Comparison of ENCODE assay signal across 1 cellular context in genomic region chr15:89087830-89088604, GRCh38.
TF ChIP-seq lines count a peak whose summit lies in the region.

A gene with protein sequence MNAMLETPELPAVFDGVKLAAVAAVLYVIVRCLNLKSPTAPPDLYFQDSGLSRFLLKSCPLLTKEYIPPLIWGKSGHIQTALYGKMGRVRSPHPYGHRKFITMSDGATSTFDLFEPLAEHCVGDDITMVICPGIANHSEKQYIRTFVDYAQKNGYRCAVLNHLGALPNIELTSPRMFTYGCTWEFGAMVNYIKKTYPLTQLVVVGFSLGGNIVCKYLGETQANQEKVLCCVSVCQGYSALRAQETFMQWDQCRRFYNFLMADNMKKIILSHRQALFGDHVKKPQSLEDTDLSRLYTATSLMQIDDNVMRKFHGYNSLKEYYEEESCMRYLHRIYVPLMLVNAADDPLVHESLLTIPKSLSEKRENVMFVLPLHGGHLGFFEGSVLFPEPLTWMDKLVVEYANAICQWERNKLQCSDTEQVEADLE (plus strand): TSS chr15:89088456. CDS start chr15:89116328, 27,872 bp downstream.

TF ChIP-seq in HepG2, 621 proteins besides CTCF, POLR2A, EP300 and RAD21 (continued from another document and continues in another):
- TF ChIP-seq ZNF318 (CRISPR knock-in tag; IDR thresholded peaks at IDR 0.05) (no peak), NR2F2 (IDR thresholded peaks at IDR 0.05; ENCODE audit: borderline replicate concordance, low read depth) (peak; percentile 10; the same call in 1 of the 2 replicates), NFATC3 (CRISPR knock-in tag; IDR thresholded peaks at IDR 0.05) (no peak), MAF1 (CRISPR knock-in tag; IDR thresholded peaks at IDR 0.05; ENCODE audit: borderline replicate concordance) (no peak), ZNF775 (CRISPR knock-in tag; IDR thresholded peaks at IDR 0.05; ENCODE audit: borderline replicate concordance) (no peak), ZNF235 (CRISPR knock-in tag; IDR thresholded peaks at IDR 0.05; ENCODE audit: borderline replicate concordance) (no peak), ZNF569 (CRISPR knock-in tag; IDR thresholded peaks at IDR 0.05; ENCODE audit: borderline replicate concordance) (no peak), NCOA1 (CRISPR knock-in tag; IDR thresholded peaks at IDR 0.05) (no peak), ZZZ3 (CRISPR knock-in tag; IDR thresholded peaks at IDR 0.05; ENCODE audit: borderline replicate concordance) (no peak), ZFP1 (CRISPR knock-in tag; IDR thresholded peaks at IDR 0.05) (no peak), KDM6A (CRISPR knock-in tag; IDR thresholded peaks at IDR 0.05; ENCODE audit: low read depth) (no peak; the same call in 1 of the 2 replicates), HNRNPLL (IDR thresholded peaks at IDR 0.05; ENCODE audit: low read depth, low read length, poor library complexity, severe bottlenecking) (peak; percentile 87), NCOA5 (CRISPR knock-in tag; IDR thresholded peaks at IDR 0.05) (no peak), ZNF547 (CRISPR knock-in tag; IDR thresholded peaks at IDR 0.05) (no peak), ZSCAN31 (CRISPR knock-in tag; IDR thresholded peaks at IDR 0.05; ENCODE audit: low read depth) (no peak), SMAD9 (CRISPR knock-in tag; IDR thresholded peaks at IDR 0.05) (no peak), ZMAT5 (CRISPR knock-in tag; IDR thresholded peaks at IDR 0.05; ENCODE audit: borderline replicate concordance, low read depth) (no peak), MAFG (CRISPR knock-in tag; IDR thresholded peaks at IDR 0.05) (no peak), AHR (CRISPR knock-in tag; IDR thresholded peaks at IDR 0.05) (0 out of 2 replicates have a peak, but pooled peaks have one; percentile 19), NFYB (CRISPR knock-in tag; IDR thresholded peaks at IDR 0.05) (peak; percentile 99), ZNF44 (CRISPR knock-in tag; IDR thresholded peaks at IDR 0.05) (no peak), ZNF720 (CRISPR knock-in tag; IDR thresholded peaks at IDR 0.05) (no peak), PHF5A (CRISPR knock-in tag; IDR thresholded peaks at IDR 0.05; ENCODE audit: low read depth, unreplicated experiment) (no peak), CEBPG (CRISPR knock-in tag; IDR thresholded peaks at IDR 0.05) (no peak), CBFB (CRISPR knock-in tag; IDR thresholded peaks at IDR 0.05) (peak; percentile 96), KMT2B (CRISPR knock-in tag; IDR thresholded peaks at IDR 0.05) (peak; percentile 41; the same call in 1 of the 2 replicates), LCORL (IDR thresholded peaks at IDR 0.05) (no peak), LCORL (CRISPR knock-in tag; IDR thresholded peaks at IDR 0.05) (peak; percentile 54; the same call in 1 of the 2 replicates), IRX3 (CRISPR knock-in tag; IDR thresholded peaks at IDR 0.05; ENCODE audit: borderline replicate concordance, low read depth) (no peak), MYPOP (CRISPR knock-in tag; IDR thresholded peaks at IDR 0.05) (no peak), GMEB2 (CRISPR knock-in tag; IDR thresholded peaks at IDR 0.05; ENCODE audit: low read depth) (no peak), ZNF607 (CRISPR knock-in tag; IDR thresholded peaks at IDR 0.05; ENCODE audit: borderline replicate concordance) (0 out of 2 replicates have a peak, but pooled peaks have one; percentile 27), ZNF282 (IDR thresholded peaks at IDR 0.05; ENCODE audit: partially characterized antibody) (no peak), MBNL3 (CRISPR knock-in tag; conservative IDR thresholded peaks at IDR 0.05) (no peak), SALL2 (CRISPR knock-in tag; IDR thresholded peaks at IDR 0.05) (no peak), ZNF564 (CRISPR knock-in tag; IDR thresholded peaks at IDR 0.05) (no peak), CBX5 (CRISPR knock-in tag; IDR thresholded peaks at IDR 0.05; ENCODE audit: borderline replicate concordance) (no peak), KLF13 (CRISPR knock-in tag; IDR thresholded peaks at IDR 0.05) (no peak), BRD4 (CRISPR knock-in tag; IDR thresholded peaks at IDR 0.05) (no peak), CBX1 (IDR thresholded peaks at IDR 0.05; ENCODE audit: low read depth) (no peak)
- TF ChIP-seq, protein P1, sequence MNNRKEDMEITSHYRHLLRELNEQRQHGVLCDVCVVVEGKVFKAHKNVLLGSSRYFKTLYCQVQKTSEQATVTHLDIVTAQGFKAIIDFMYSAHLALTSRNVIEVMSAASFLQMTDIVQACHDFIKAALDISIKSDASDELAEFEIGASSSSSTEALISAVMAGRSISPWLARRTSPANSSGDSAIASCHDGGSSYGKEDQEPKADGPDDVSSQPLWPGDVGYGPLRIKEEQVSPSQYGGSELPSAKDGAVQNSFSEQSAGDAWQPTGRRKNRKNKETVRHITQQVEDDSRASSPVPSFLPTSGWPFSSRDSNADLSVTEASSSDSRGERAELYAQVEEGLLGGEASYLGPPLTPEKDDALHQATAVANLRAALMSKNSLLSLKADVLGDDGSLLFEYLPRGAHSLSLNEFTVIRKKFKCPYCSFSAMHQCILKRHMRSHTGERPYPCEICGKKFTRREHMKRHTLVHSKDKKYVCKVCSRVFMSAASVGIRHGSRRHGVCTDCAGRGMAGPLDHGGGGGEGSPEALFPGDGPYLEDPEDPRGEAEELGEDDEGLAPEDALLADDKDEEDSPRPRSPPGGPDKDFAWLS (CRISPR knock-in tag; IDR thresholded peaks at IDR 0.05; ENCODE audit: borderline replicate concordance) = no peak
- TF ChIP-seq, protein P2, sequence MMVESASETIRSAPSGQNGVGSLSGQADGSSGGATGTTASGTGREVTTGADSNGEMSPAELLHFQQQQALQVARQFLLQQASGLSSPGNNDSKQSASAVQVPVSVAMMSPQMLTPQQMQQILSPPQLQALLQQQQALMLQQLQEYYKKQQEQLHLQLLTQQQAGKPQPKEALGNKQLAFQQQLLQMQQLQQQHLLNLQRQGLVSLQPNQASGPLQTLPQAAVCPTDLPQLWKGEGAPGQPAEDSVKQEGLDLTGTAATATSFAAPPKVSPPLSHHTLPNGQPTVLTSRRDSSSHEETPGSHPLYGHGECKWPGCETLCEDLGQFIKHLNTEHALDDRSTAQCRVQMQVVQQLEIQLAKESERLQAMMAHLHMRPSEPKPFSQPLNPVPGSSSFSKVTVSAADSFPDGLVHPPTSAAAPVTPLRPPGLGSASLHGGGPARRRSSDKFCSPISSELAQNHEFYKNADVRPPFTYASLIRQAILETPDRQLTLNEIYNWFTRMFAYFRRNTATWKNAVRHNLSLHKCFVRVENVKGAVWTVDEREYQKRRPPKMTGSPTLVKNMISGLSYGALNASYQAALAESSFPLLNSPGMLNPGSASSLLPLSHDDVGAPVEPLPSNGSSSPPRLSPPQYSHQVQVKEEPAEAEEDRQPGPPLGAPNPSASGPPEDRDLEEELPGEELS (CRISPR knock-in tag; IDR thresholded peaks at IDR 0.05) = no peak
- TF ChIP-seq, protein P3, sequence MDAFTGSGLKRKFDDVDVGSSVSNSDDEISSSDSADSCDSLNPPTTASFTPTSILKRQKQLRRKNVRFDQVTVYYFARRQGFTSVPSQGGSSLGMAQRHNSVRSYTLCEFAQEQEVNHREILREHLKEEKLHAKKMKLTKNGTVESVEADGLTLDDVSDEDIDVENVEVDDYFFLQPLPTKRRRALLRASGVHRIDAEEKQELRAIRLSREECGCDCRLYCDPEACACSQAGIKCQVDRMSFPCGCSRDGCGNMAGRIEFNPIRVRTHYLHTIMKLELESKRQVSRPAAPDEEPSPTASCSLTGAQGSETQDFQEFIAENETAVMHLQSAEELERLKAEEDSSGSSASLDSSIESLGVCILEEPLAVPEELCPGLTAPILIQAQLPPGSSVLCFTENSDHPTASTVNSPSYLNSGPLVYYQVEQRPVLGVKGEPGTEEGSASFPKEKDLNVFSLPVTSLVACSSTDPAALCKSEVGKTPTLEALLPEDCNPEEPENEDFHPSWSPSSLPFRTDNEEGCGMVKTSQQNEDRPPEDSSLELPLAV (CRISPR knock-in tag; conservative IDR thresholded peaks at IDR 0.05; ENCODE audit: low read depth) = no peak
- TF ChIP-seq, protein P4, sequence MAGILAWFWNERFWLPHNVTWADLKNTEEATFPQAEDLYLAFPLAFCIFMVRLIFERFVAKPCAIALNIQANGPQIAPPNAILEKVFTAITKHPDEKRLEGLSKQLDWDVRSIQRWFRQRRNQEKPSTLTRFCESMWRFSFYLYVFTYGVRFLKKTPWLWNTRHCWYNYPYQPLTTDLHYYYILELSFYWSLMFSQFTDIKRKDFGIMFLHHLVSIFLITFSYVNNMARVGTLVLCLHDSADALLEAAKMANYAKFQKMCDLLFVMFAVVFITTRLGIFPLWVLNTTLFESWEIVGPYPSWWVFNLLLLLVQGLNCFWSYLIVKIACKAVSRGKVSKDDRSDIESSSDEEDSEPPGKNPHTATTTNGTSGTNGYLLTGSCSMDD (CRISPR knock-in tag; IDR thresholded peaks at IDR 0.05) = no peak
- TF ChIP-seq, protein P5, sequence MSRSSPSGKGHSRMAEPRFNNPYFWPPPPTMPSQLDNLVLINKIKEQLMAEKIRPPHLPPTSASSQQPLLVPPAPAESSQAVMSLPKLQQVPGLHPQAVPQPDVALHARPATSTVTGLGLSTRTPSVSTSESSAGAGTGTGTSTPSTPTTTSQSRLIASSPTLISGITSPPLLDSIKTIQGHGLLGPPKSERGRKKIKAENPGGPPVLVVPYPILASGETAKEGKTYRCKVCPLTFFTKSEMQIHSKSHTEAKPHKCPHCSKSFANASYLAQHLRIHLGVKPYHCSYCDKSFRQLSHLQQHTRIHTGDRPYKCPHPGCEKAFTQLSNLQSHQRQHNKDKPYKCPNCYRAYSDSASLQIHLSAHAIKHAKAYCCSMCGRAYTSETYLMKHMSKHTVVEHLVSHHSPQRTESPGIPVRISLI (CRISPR knock-in tag; IDR thresholded peaks at IDR 0.05; ENCODE audit: borderline replicate concordance) = no peak
